8 cellular contexts compared by ENCODE assay signal in the genomic region with DNA sequence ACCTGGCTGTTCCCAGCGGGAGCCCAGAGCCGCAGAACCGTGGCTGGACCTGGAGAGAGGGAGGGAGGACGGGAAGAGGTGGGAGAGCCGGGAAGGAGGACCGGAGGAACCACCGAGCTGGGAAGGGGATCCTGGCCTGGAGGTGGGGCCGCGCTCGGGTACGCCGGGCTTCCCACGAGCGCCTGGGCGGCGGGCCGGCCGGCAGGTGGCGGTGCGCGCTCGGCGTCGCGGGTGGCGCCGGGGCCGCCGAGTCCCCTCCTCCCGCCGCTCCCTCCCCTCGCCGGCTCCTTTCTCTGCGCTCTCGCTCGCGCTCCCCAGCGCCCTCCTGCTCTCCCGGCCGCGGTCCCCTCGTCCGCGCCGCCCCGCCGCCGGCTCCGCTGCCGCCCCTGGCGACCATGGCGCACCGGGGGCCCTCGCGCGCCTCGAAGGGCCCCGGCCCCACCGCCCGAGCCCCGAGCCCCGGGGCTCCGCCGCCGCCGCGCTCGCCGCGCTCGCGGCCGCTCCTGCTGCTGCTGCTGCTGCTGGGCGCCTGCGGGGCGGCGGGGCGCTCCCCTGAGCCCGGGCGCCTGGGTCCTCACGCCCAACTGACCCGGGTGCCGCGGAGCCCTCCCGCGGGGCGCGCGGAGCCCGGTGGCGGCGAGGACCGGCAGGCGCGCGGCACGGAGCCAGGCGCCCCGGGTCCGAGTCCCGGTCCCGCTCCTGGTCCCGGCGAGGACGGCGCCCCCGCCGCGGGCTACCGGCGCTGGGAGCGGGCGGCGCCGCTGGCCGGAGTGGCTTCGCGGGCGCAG. TPM values are rescaled to one million over a fixed set of nuclear protein-coding genes. Genes with fewer than 3 reads are reported as not detected.
DNase-seq lines count a peak whose midpoint lies in the region; ATAC-seq, FAIRE-seq and TF ChIP-seq lines count a peak whose summit lies in the region.

A gene (plus strand): TSS at position 287 of the 788 bp plus-strand sequence.

- H3K9me3 ChIP-seq in MG63 (no peaks in the 10 kb centered on the region), HepG2 (ENCODE audit: low read length) (no peaks in the 10 kb centered on the region)

- H3K4me3 ChIP-seq in MG63 (peak within 1 kb of the TSS; percentile 27; the same call in 1 of the 2 replicates), coronary artery (peak within 1 kb of the TSS; percentile 69), HepG2 (replicated peaks in 1 of 3; ENCODE audit: insufficient read depth in 1 of 3, low read depth in 2 of 3, low read length in 3 of 3) (peak within 1 kb of the TSS in 1 of 3 experiments; percentile 33; a peak in 1 of 6 replicates)

- TF ChIP-seq CTCF in coronary artery (IDR thresholded peaks at IDR 0.05) = peak; percentile 69
- peak; percentile 55 for TF ChIP-seq CTCF in HepG2 (CRISPR knock-in tag; IDR thresholded peaks at IDR 0.05)

- H3K4me1 ChIP-seq in HepG2 (ENCODE audit: insufficient read depth, low read length) = no peaks in the 10 kb centered on the region

- peak; percentile 95 for TF ChIP-seq RAD21 in HepG2 (CRISPR knock-in tag; IDR thresholded peaks at IDR 0.05)

- DNase-seq in activated CD4-positive, CD25-positive, alpha-beta regulatory T cell (lab: John Stamatoyannopoulos, UW) = no peak
- peak; percentile 59 for DNase-seq in MG63
- peak; percentile 14 for DNase-seq in activated CD4-positive, alpha-beta T cell treated with anti-CD3 and anti-CD28 coated beads for 1 hour
- peak; percentile 72 for DNase-seq in coronary artery (ENCODE audit: low spot score)
- DNase-seq in HepG2 (ENCODE audit: low spot score) = peak; percentile 12
- DNase-seq in stimulated activated CD4-positive, alpha-beta T cell treated with anti-CD3 and anti-CD28 coated beads, Interleukin-2, amount 100 ng/mL, for 24 hours = peak; percentile 50 to 71

- FAIRE-seq in HepG2 (lab: Jason Lieb, UNC) = no peak

- CTCF ChIA-PET in HepG2 (lab: Yijun Ruan, JAX; ENCODE audit: low intra/inter-chr PET ratio, low total read pairs) = interaction anchor here (0.8 to 1.5 kb wide), 3 partner anchors 103 to 527 kb away, joined by 4 to 13 read pairs (median 6); no protein-coding TSS in a partner anchor

- H3K27me3 ChIP-seq in MG63 (no peaks in the 10 kb centered on the region), HepG2 (ENCODE audit: control insufficient read depth in 1 of 2, insufficient read depth in 2 of 2, low read length in 2 of 2) (peaks cover 11 to 87% of the 10 kb centered on the region in 2 experiments; a peak in 4 of 5 replicates)

- H4K20me1 ChIP-seq in HepG2 (ENCODE audit: insufficient read depth, low read length) = 0 out of 2 replicates have a peak, but pooled peaks cover 2% of the 10 kb centered on the region

- no peaks in the 10 kb centered on the region for H3K36me3 ChIP-seq in MG63
- H3K36me3 ChIP-seq in HepG2 (replicated peaks in 1 of 2; ENCODE audit: control insufficient read depth in 1 of 2, insufficient read depth in 2 of 2, low read length in 2 of 2) = no peaks in the 10 kb centered on the region

- TF ChIP-seq POLR2A in HepG2 (IDR thresholded peaks at IDR 0.05; ENCODE audit: insufficient read depth in 1 of 2, low read depth in 2 of 2, low read length in 2 of 2) = no peak

- peak within 1 kb of the TSS; percentile 23; the same call in 1 of the 2 replicates for H3K4me2 ChIP-seq in HepG2 (ENCODE audit: low read depth, low read length)

- no peak within 1 kb of the TSS for H2AFZ ChIP-seq in HepG2 (ENCODE audit: low read length)

- peak; percentile 51 to 68 for ATAC-seq in activated CD4-positive, CD25-positive, alpha-beta regulatory T cell treated with anti-CD3 and anti-CD28 coated beads, Interleukin-2, amount 50 U/mL, for 24 hours
- ATAC-seq in HepG2 (peak; percentile 89), GM18858 (IDR thresholded peaks at IDR 0.05; ENCODE audit: unreplicated experiment) (no peak)

- no peak within 1 kb of the TSS for H3K27ac ChIP-seq in coronary artery
- no peak within 1 kb of the TSS for H3K27ac ChIP-seq in HepG2 (ENCODE audit: extremely low read length, insufficient read depth, low read length)

- WGBS in HepG2 (ENCODE audit: low lambda C conversion rate) = 1% methylated on average over 7 of the region's 119 CpGs

- TF ChIP-seq EP300 in HepG2 (IDR thresholded peaks at IDR 0.05; ENCODE audit: low read depth in 2 of 2, low read length in 2 of 2) (no peak), HepG2 (CRISPR knock-in tag; IDR thresholded peaks at IDR 0.05; ENCODE audit: borderline replicate concordance) (no peak)

- H3K79me2 ChIP-seq in HepG2 (ENCODE audit: insufficient read depth, low read length) = no peaks in the 10 kb centered on the region

- no TSS peak for BruUV-seq in HepG2 (replicated peaks; lab: Mats Ljungman, UMichigan)

- POLR2A ChIA-PET in HepG2 (lab: Yijun Ruan, JAX) = no interaction called here

- intact Hi-C loops in HepG2 (cut with micrococcal nuclease; ENCODE audit: unreplicated experiment) = loop anchor here (1.0 to 10.0 kb wide), 2 partner anchors 104 to 142 kb away; no protein-coding TSS in a partner anchor

- in situ Hi-C loops in HepG2 (cut with HindIII; ENCODE audit: extremely low pct_ligation_motif_present, low pct_unique_long_range_greater_than_20kb) = loop anchor here (5.0 to 10.0 kb wide), 3 partner anchors 100 to 532 kb away; no protein-coding TSS in a partner anchor

- H3K9ac ChIP-seq in HepG2 (ENCODE audit: insufficient read depth, low read depth, low read length) = no peak within 1 kb of the TSS

TF ChIP-seq in HepG2, 621 proteins besides CTCF, POLR2A, EP300 and RAD21 (continues in another document):
- no peak for TF ChIP-seq NCOA2 (CRISPR knock-in tag; IDR thresholded peaks at IDR 0.05)
- no peak for TF ChIP-seq PAWR (CRISPR knock-in tag; IDR thresholded peaks at IDR 0.05; ENCODE audit: borderline replicate concordance)
- TF ChIP-seq ZBTB20 (CRISPR knock-in tag; IDR thresholded peaks at IDR 0.05; ENCODE audit: borderline replicate concordance, low read depth) = no peak
- TF ChIP-seq ZNF260 (CRISPR knock-in tag; IDR thresholded peaks at IDR 0.05; ENCODE audit: borderline replicate concordance, low read depth) = no peak
- no peak for TF ChIP-seq RXRB (CRISPR knock-in tag; IDR thresholded peaks at IDR 0.05; ENCODE audit: borderline replicate concordance)
- no peak for TF ChIP-seq HOXA3 (CRISPR knock-in tag; IDR thresholded peaks at IDR 0.05)
- TF ChIP-seq ZNF720 (CRISPR knock-in tag; IDR thresholded peaks at IDR 0.05) = no peak
- peak; percentile 85; the same call in 1 of the 2 replicates for TF ChIP-seq ZNF263 (CRISPR knock-in tag; IDR thresholded peaks at IDR 0.05)
- TF ChIP-seq ZNF607 (CRISPR knock-in tag; IDR thresholded peaks at IDR 0.05; ENCODE audit: borderline replicate concordance) = no peak
- TF ChIP-seq IRF2 (CRISPR knock-in tag; IDR thresholded peaks at IDR 0.05) = no peak
- no peak for TF ChIP-seq ZNF350 (CRISPR knock-in tag; IDR thresholded peaks at IDR 0.05; ENCODE audit: borderline replicate concordance, low read depth)
- TF ChIP-seq ZNF430 (CRISPR knock-in tag; IDR thresholded peaks at IDR 0.05) = no peak
- TF ChIP-seq, protein P1, sequence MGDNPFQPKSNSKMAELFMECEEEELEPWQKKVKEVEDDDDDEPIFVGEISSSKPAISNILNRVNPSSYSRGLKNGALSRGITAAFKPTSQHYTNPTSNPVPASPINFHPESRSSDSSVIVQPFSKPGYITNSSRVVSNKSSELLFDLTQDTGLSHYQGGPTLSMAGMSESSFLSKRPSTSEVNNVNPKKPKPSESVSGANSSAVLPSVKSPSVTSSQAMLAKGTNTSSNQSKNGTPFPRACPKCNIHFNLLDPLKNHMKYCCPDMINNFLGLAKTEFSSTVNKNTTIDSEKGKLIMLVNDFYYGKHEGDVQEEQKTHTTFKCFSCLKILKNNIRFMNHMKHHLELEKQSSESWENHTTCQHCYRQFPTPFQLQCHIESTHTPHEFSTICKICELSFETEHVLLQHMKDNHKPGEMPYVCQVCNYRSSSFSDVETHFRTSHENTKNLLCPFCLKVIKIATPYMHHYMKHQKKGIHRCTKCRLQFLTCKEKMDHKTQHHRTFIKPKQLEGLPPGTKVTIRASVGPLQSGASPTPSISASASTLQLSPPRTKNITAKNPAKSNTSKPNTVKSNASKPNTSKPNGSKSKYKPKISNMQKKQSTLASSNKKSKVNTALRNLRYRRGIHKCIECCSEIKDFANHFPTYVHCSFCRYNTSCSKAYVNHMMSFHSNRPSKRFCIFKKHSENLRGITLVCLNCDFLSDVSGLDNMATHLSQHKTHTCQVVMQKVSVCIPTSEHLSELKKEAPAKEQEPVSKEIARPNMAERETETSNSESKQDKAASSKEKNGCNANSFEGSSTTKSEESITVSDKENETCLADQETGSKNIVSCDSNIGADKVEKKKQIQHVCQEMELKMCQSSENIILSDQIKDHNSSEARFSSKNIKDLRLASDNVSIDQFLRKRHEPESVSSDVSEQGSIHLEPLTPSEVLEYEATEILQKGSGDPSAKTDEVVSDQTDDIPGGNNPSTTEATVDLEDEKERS (CRISPR knock-in tag; IDR thresholded peaks at IDR 0.05) = no peak

RNA-seq across cellular contexts. Expression of the gene that starts here (rescaled TPM):
- total RNA-seq in MG63 (2014; rRNA removed; shearing (Covaris generic); ENCODE audit: low replicate concordance) = 0.25 and 1.5 TPM in 2 replicates
- total RNA-seq in HepG2 (2016; rRNA removed; fragmentation: Illumina TruSeq; extraction: Trizol) = 0.66 and 1.0 TPM in 2 replicates
- 0.09 and 0.10 TPM in 2 replicates for total RNA-seq in HepG2 (2016; cell fraction: cytosol; rRNA removed; fragmentation: Illumina TruSeq; extraction: Trizol; ENCODE audit: low read depth)
- 0.46 and 0.71 TPM in 2 replicates for total RNA-seq in HepG2 (2016; cell fraction: insoluble cytoplasmic fraction; rRNA removed; fragmentation: Illumina TruSeq; extraction: Trizol)
- total RNA-seq in HepG2 (2016; cell fraction: membrane; rRNA removed; fragmentation: Illumina TruSeq; extraction: Trizol) = 0.43 and 0.55 TPM in 2 replicates
- total RNA-seq in HepG2 (2016; cell fraction: nucleus; rRNA removed; fragmentation: Illumina TruSeq; extraction: Trizol) = 1.9 and 2.0 TPM in 2 replicates
- polyA plus RNA-seq in HepG2 (2011; rRNA removed) = 0.82 and 2.6 TPM in 2 replicates
- polyA plus RNA-seq in HepG2 (2011; cell fraction: cytosol; rRNA removed) = 0.35 and 0.82 TPM in 2 replicates
- polyA plus RNA-seq in HepG2 (2011; cell fraction: nucleus; rRNA removed) = 10.2 and 19.2 TPM in 2 replicates
- 3.3 and 4.5 TPM in 2 replicates for polyA plus RNA-seq in HepG2 (2012)
- polyA plus RNA-seq in HepG2 (2016; cell fraction: cytosol; fragmentation: Illumina TruSeq; extraction: Trizol; ENCODE audit: low read depth) = 0.06 and 0.07 TPM in 2 replicates
- 0.38 and 1.0 TPM in 2 replicates for polyA plus RNA-seq in HepG2 (2016; cell fraction: insoluble cytoplasmic fraction; fragmentation: Illumina TruSeq; extraction: Trizol; ENCODE audit: low read depth)
- 0.13 and 0.14 TPM in 2 replicates for polyA plus RNA-seq in HepG2 (2016; cell fraction: membrane; fragmentation: Illumina TruSeq; extraction: Trizol; ENCODE audit: low read depth)
- 2.4 and 2.8 TPM in 2 replicates for polyA plus RNA-seq in HepG2 (2016; cell fraction: nucleus; fragmentation: Illumina TruSeq; extraction: Trizol; ENCODE audit: insufficient read depth, low read depth)
- polyA minus RNA-seq in HepG2 (2011; rRNA and poly(A)+ RNA removed; ENCODE audit: low replicate concordance) = 1.1 and 3.6 TPM in 2 replicates
- polyA minus RNA-seq in HepG2 (2011; cell fraction: cytosol; rRNA and poly(A)+ RNA removed) = 0.62 and 0.99 TPM in 2 replicates
- polyA minus RNA-seq in HepG2 (2011; cell fraction: nucleus; rRNA and poly(A)+ RNA removed) = 1.0 and 2.5 TPM in 2 replicates

Comparison
In these comparisons a context has a peak if more than half of its experiments do, and no peak if none do; other contexts are left out.
1. DNase-seq: peak in MG63 (single experiment), activated CD4-positive, alpha-beta T cell treated with anti-CD3 and anti-CD28 coated beads for 1 hour (single experiment), coronary artery (single experiment), HepG2 (single experiment) and stimulated activated CD4-positive, alpha-beta T cell treated with anti-CD3 and anti-CD28 coated beads, Interleukin-2, amount 100 ng/mL, for 24 hours (2 of 2); none in activated CD4-positive, CD25-positive, alpha-beta regulatory T cell (0 of 4).